In genomic region chr15:76334438-76335004, GRCh38 we compare ENCODE assay signal across 1 cellular context.
A peak's percentile ranks its signal among the peaks of the same experiment; 100 is the strongest.
TF ChIP-seq lines count a peak whose summit lies in the region.

No MANE protein-coding gene starts in this region.

TF ChIP-seq in K562, 482 proteins besides CTCF, POLR2A, EP300 and RAD21:
- TF ChIP-seq CSDE1 (IDR thresholded peaks at IDR 0.05) (no peak), KDM1A (IDR thresholded peaks at IDR 0.05) (peak; percentile 39 to 64; a peak in 2 of 4 replicates), HES1 (IDR thresholded peaks at IDR 0.05; ENCODE audit: low read depth) (no peak), ADNP (tag; IDR thresholded peaks at IDR 0.05) (peak; percentile 54; the same call in 1 of the 2 replicates), BCOR (IDR thresholded peaks at IDR 0.05) (peak; percentile 73), PURB (CRISPR knock-in tag; IDR thresholded peaks at IDR 0.05; ENCODE audit: low read depth) (no peak), RBM25 (IDR thresholded peaks at IDR 0.05; ENCODE audit: low read depth, low read length, severe bottlenecking) (peak; percentile 86)
- TF ChIP-seq, protein P1, sequence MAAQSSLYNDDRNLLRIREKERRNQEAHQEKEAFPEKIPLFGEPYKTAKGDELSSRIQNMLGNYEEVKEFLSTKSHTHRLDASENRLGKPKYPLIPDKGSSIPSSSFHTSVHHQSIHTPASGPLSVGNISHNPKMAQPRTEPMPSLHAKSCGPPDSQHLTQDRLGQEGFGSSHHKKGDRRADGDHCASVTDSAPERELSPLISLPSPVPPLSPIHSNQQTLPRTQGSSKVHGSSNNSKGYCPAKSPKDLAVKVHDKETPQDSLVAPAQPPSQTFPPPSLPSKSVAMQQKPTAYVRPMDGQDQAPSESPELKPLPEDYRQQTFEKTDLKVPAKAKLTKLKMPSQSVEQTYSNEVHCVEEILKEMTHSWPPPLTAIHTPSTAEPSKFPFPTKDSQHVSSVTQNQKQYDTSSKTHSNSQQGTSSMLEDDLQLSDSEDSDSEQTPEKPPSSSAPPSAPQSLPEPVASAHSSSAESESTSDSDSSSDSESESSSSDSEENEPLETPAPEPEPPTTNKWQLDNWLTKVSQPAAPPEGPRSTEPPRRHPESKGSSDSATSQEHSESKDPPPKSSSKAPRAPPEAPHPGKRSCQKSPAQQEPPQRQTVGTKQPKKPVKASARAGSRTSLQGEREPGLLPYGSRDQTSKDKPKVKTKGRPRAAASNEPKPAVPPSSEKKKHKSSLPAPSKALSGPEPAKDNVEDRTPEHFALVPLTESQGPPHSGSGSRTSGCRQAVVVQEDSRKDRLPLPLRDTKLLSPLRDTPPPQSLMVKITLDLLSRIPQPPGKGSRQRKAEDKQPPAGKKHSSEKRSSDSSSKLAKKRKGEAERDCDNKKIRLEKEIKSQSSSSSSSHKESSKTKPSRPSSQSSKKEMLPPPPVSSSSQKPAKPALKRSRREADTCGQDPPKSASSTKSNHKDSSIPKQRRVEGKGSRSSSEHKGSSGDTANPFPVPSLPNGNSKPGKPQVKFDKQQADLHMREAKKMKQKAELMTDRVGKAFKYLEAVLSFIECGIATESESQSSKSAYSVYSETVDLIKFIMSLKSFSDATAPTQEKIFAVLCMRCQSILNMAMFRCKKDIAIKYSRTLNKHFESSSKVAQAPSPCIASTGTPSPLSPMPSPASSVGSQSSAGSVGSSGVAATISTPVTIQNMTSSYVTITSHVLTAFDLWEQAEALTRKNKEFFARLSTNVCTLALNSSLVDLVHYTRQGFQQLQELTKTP (IDR thresholded peaks at IDR 0.05; ENCODE audit: low read depth in 1 of 2, partially characterized antibody in 2 of 2): no peak
- TF ChIP-seq, protein P2, sequence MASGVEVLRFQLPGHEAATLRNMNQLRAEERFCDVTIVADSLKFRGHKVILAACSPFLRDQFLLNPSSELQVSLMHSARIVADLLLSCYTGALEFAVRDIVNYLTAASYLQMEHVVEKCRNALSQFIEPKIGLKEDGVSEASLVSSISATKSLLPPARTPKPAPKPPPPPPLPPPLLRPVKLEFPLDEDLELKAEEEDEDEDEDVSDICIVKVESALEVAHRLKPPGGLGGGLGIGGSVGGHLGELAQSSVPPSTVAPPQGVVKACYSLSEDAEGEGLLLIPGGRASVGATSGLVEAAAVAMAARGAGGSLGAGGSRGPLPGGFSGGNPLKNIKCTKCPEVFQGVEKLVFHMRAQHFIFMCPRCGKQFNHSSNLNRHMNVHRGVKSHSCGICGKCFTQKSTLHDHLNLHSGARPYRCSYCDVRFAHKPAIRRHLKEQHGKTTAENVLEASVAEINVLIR (CRISPR knock-in tag; IDR thresholded peaks at IDR 0.05): no peak
